Comparison of ENCODE assay signal across 8 cellular contexts in the genomic region with DNA sequence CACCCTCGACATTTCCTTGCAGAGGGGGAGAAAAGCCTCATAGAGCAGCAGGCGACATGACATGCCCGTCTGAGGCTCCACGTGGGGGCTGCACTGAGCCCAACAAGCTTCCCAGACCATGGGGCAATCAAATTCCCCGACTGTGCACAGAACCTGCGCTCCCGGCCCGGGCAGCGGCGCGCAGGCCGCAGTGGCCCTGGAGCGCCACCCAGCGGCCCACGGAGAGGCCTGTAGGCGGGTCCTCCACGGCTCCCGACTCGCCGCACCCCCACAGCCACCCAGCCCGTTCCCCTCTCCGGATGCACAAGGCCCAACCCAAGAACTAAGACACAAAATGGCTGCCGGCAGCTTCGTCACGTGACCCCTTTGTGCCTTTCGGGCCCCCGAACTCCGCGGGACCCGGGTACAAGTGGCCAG. TPM values are rescaled to one million over a fixed set of nuclear protein-coding genes. Genes with fewer than 3 reads are reported as not detected.
A peak's percentile ranks its signal among the peaks of the same experiment; 100 is the strongest.
DNase-seq lines count a peak whose midpoint lies in the region; ATAC-seq and TF ChIP-seq lines count a peak whose summit lies in the region.

No MANE protein-coding gene starts in this region.

- peak overlapping the region; percentile 100 for H3K27ac Mint-ChIP-seq in CD8-positive, alpha-beta T cell
- peak overlapping the region; percentile 99 for H3K27ac Mint-ChIP-seq in activated CD4-positive, alpha-beta memory T cell treated with anti-CD3 and anti-CD28 coated beads for 36 hours

- H3K27ac ChIP-seq in CD8-positive, alpha-beta T cell (ENCODE audit: low read depth, low read length): peak overlapping the region; percentile 98

- no peaks in the 10 kb centered on the region for H3K27me3 Mint-ChIP-seq in CD8-positive, alpha-beta T cell (ENCODE audit: low read depth)
- no peaks in the 10 kb centered on the region for H3K27me3 Mint-ChIP-seq in activated CD4-positive, alpha-beta memory T cell treated with anti-CD3 and anti-CD28 coated beads for 36 hours

- peak overlapping the region; percentile 82 for H3K4me3 ChIP-seq in CD8-positive, alpha-beta T cell (ENCODE audit: low read depth, low read length)

- no peaks in the 10 kb centered on the region for H3K9me3 Mint-ChIP-seq in CD8-positive, alpha-beta T cell
- no peaks in the 10 kb centered on the region for H3K9me3 Mint-ChIP-seq in activated CD4-positive, alpha-beta memory T cell treated with anti-CD3 and anti-CD28 coated beads for 36 hours

- H3K36me3 ChIP-seq in CD8-positive, alpha-beta T cell (ENCODE audit: insufficient read depth, low read length): no peaks in the 10 kb centered on the region

- peaks cover 69% of the 10 kb centered on the region for H3K4me1 Mint-ChIP-seq in CD8-positive, alpha-beta T cell (ENCODE audit: low read depth)
- H3K4me1 Mint-ChIP-seq in activated CD4-positive, alpha-beta memory T cell treated with anti-CD3 and anti-CD28 coated beads for 36 hours (ENCODE audit: low read depth): peaks cover 63% of the 10 kb centered on the region

- H3K9me3 ChIP-seq in CD8-positive, alpha-beta T cell (ENCODE audit: low read length): no peaks in the 10 kb centered on the region

- H3K27me3 ChIP-seq in CD8-positive, alpha-beta T cell (ENCODE audit: insufficient read depth, low read length): no peaks in the 10 kb centered on the region

- intact Hi-C loops in CD8-positive, alpha-beta T cell (cut with DNase I, micrococcal nuclease): loop anchor here (1.0 to 10.0 kb wide), 17 partner anchors 11 to 793 kb away; partner anchors contain the start of genes ARHGAP12 (in 2 of the 2), CCDC7 (in 1 of the 2), ITGB1 (in 1 of the 2) and KIF5B (in 1 of the 2)
- intact Hi-C loops in activated CD4-positive, alpha-beta memory T cell treated with anti-CD3 and anti-CD28 coated beads for 36 hours (cut with micrococcal nuclease): loop anchor here (1.0 to 5.0 kb wide), 6 partner anchors 14 to 289 kb away; partner anchors contain the start of gene KIF5B

- peaks cover 29% of the 10 kb centered on the region for H3K36me3 Mint-ChIP-seq in CD8-positive, alpha-beta T cell
- peaks cover 29% of the 10 kb centered on the region for H3K36me3 Mint-ChIP-seq in activated CD4-positive, alpha-beta memory T cell treated with anti-CD3 and anti-CD28 coated beads for 36 hours

- POLR2A ChIA-PET in CD8-positive, alpha-beta T cell (lab: Charles Lee): interaction anchor here (0.6 to 4.0 kb wide), 27 partner anchors 8 to 290 kb away, joined by 3 to 41 read pairs (median 3); partner anchors contain the start of genes CCDC7 and KIF5B
- POLR2A ChIA-PET in activated CD4-positive, alpha-beta memory T cell treated with anti-CD3 and anti-CD28 coated beads for 36 hours (lab: Charles Lee): interaction anchor here (0.8 to 5.3 kb wide), 12 partner anchors 9 to 102 kb away, joined by 3 to 35 read pairs (median 6); no protein-coding TSS in a partner anchor

- peak overlapping the region; percentile 97 for H3K4me3 Mint-ChIP-seq in CD8-positive, alpha-beta T cell
- H3K4me3 Mint-ChIP-seq in activated CD4-positive, alpha-beta memory T cell treated with anti-CD3 and anti-CD28 coated beads for 36 hours: peak overlapping the region; percentile 94

- peak; percentile 91 to 97 (median 93) for DNase-seq in CD8-positive, alpha-beta T cell
- DNase-seq in NCI-H748 treated with DMSO at 0.1 percent for 48 hours (lab: John Stamatoyannopoulos, UW) (peak; percentile 80), lung microvascular endothelial cell (ENCODE audit: low read depth in 2 of 2) (peak; percentile 97 to 98)
- peak; percentile 97 for DNase-seq in activated CD4-positive, alpha-beta memory T cell treated with anti-CD3 and anti-CD28 coated beads for 36 hours
- peak; percentile 94 for DNase-seq in effector CD4-positive, alpha-beta T cell
- peak; percentile 88 to 94 (median 90) for DNase-seq in stimulated activated CD4-positive, alpha-beta T cell treated with anti-CD3 and anti-CD28 coated beads, TNF-alpha, amount 100 ng/mL, for 4 hours (ENCODE audit: low read depth in 3 of 3)

- ATAC-seq in CD8-positive, alpha-beta T cell: peak; percentile 81
- peak; percentile 67 for ATAC-seq in GM19438 (IDR thresholded peaks at IDR 0.05; ENCODE audit: low read depth, unreplicated experiment)
- ATAC-seq in HG03571 (IDR thresholded peaks at IDR 0.05; ENCODE audit: unreplicated experiment): peak; percentile 84

- peaks cover 47% of the 10 kb centered on the region for H3K4me1 ChIP-seq in CD8-positive, alpha-beta T cell (ENCODE audit: insufficient read depth, low read length)

- CTCF ChIA-PET in CD8-positive, alpha-beta T cell (lab: Charles Lee): interaction anchor here (0.6 to 2.6 kb wide), 21 partner anchors 9 to 484 kb away, joined by 3 to 11 read pairs (median 5); no protein-coding TSS in a partner anchor
- CTCF ChIA-PET in activated CD4-positive, alpha-beta memory T cell treated with anti-CD3 and anti-CD28 coated beads for 36 hours (lab: Charles Lee): interaction anchor here (0.6 to 3.0 kb wide), 28 partner anchors 8 to 309 kb away, joined by 3 to 43 read pairs (median 4); no protein-coding TSS in a partner anchor

- TF ChIP-seq CTCF in CD8-positive, alpha-beta T cell (IDR thresholded peaks at IDR 0.05): peak; percentile 83

RNA-seq across cellular contexts. Expression of gene EPC1, which starts 0.8 kb away (rescaled TPM):
- total RNA-seq in CD8-positive, alpha-beta T cell: 100 to 1,000 TPM; 205 TPM
- 10 to 100 TPM; 27.1 to 27.3 TPM for total RNA-seq in activated CD4-positive, alpha-beta memory T cell treated with anti-CD3 and anti-CD28 coated beads for 36 hours
- total RNA-seq in lung microvascular endothelial cell: 12.2 and 26.2 TPM in 2 replicates

Comparison
In these comparisons a context has a peak if more than half of its experiments do, and no peak if none do; other contexts are left out.
1. Peak in every context shown above with its lines: DNase-seq, ATAC-seq, H3K4me3 ChIP-seq and H3K27ac ChIP-seq.